ENCODE assay signal across 12 cellular contexts in the genomic region with DNA sequence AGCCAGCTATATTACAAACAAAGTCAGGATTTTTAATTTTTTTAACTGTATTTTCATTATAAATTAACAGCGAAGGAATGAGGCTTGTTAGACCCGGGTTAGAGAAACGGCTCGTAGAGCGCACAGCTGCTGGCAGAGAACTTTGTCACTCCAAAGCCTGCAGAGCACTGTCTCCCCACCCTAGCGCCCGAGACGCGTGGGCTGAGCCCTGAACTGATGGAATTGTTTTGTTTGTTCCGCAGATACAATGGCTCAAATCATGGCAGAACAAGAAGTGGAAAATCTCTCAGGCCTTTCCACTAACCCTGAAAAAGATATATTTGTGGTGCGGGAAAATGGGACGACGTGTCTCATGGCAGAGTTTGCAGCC. TPM values are rescaled to one million over a fixed set of nuclear protein-coding genes. Genes with fewer than 3 reads are reported as not detected.
DNase-seq lines count a peak whose midpoint lies in the region; ATAC-seq and TF ChIP-seq lines count a peak whose summit lies in the region.
"Had no signal": no experiment of that assay in that cellular context is flagged by ENCODE, and none has a peak within 500 bp of the region (broad histone marks: within the 10 kb centered on the region; RNA-seq: fewer than 3 reads in every experiment).

No MANE protein-coding gene starts in this region.

- peak; percentile 58 for DNase-seq in NCI-H748 (lab: John Stamatoyannopoulos, UW; ENCODE audit: unreplicated experiment)
- DNase-seq in NCI-H748 treated with DMSO at 0.1 percent for 48 hours (lab: John Stamatoyannopoulos, UW), result no peak
- DNase-seq in WERI-Rb-1, result no peak
- DNase-seq in smooth muscle cell (lab: John Stamatoyannopoulos, UW; ENCODE audit: unreplicated experiment), result no peak
- no peak for DNase-seq in NK-92 (lab: John Stamatoyannopoulos, UW; ENCODE audit: unreplicated experiment)
- DNase-seq: small intestine had no signal

- 11% methylated on average over 13 of the region's 13 CpGs for WGBS in smooth muscle cell (ENCODE audit: low lambda C conversion rate)

- H3K4me3 ChIP-seq in WERI-Rb-1 (ENCODE audit: low read depth, low read length) (peak overlapping the region; percentile 28), iPS-18c (ENCODE audit: insufficient read depth, low read depth, low read length) (peak overlapping the region; percentile 56; the same call in 1 of the 2 replicates), smooth muscle cell (peak overlapping the region; percentile 53)

- H3K9ac ChIP-seq in smooth muscle cell (ENCODE audit: low read depth), result no peak overlapping the region

- TF ChIP-seq CTCF in WERI-Rb-1 (IDR thresholded peaks at IDR 0.05; ENCODE audit: low read depth, low read length) (no peak), smooth muscle cell (IDR thresholded peaks at IDR 0.05; ENCODE audit: borderline replicate concordance, insufficient read depth, poor library complexity, severe bottlenecking) (no peak)

- H3K79me2 ChIP-seq in smooth muscle cell (ENCODE audit: low read depth), result no peaks in the 10 kb centered on the region

- peak overlapping the region; percentile 91 for H3K4me2 ChIP-seq in smooth muscle cell

- H3K27ac ChIP-seq in WERI-Rb-1 (no peak overlapping the region), smooth muscle cell (ENCODE audit: low read depth) (peak overlapping the region; percentile 32)
- H3K27ac ChIP-seq: RWPE1, tibial nerve had no signal

- no peaks in the 10 kb centered on the region for H4K20me1 ChIP-seq in smooth muscle cell (ENCODE audit: low read depth)

- H3K36me3 ChIP-seq in WERI-Rb-1 (no peaks in the 10 kb centered on the region), smooth muscle cell (ENCODE audit: low read depth) (no peaks in the 10 kb centered on the region)
- H3K36me3 ChIP-seq: tibial nerve had no signal

- no peaks in the 10 kb centered on the region for H3K9me3 ChIP-seq in WERI-Rb-1 (ENCODE audit: severe bottlenecking)
- no peaks in the 10 kb centered on the region for H3K9me3 ChIP-seq in iPS-18c (ENCODE audit: control insufficient read depth, insufficient read depth, low read length)
- no peaks in the 10 kb centered on the region for H3K9me3 ChIP-seq in smooth muscle cell (replicated peaks; ENCODE audit: low read depth)
- H3K9me3 ChIP-seq: tibial nerve had no signal

- ATAC-seq in HG03469 (IDR thresholded peaks at IDR 0.05; ENCODE audit: unreplicated experiment) (no peak), HG03354 (IDR thresholded peaks at IDR 0.05; ENCODE audit: poor library complexity, severe bottlenecking, unreplicated experiment) (no peak)

- H3K27me3 ChIP-seq in WERI-Rb-1 (ENCODE audit: insufficient read depth, low read depth, severe bottlenecking), result peaks cover 12% of the 10 kb centered on the region
- peaks cover 100% of the 10 kb centered on the region for H3K27me3 ChIP-seq in smooth muscle cell (ENCODE audit: low read depth)

- no peak overlapping the region for H2AFZ ChIP-seq in smooth muscle cell (ENCODE audit: low read depth)

- no peaks in the 10 kb centered on the region for H3F3A ChIP-seq in smooth muscle cell (ENCODE audit: low read depth)

- H3K4me1 ChIP-seq in smooth muscle cell (ENCODE audit: low read depth), result peaks cover 50% of the 10 kb centered on the region

RNA-seq across cellular contexts. Expression of a gene that starts 0.8 kb away (rescaled TPM):
- 38.6 and 44.4 TPM in 2 replicates for total RNA-seq in smooth muscle cell
- polyA plus RNA-seq in smooth muscle cell, result 27.7 and 40.5 TPM in 2 replicates
- total RNA-seq: Daoy had no signal
